ENCODE assay signal across 24 cellular contexts in genomic region chr1:87872692-87873091, GRCh38.
"Had no signal": no experiment of that assay in that cellular context is flagged by ENCODE, and none has a peak within 500 bp of the region (broad histone marks: within the 10 kb centered on the region; RNA-seq: fewer than 3 reads in every experiment).

No MANE protein-coding gene starts in this region.

- H3K4me3 Mint-ChIP-seq: activated CD4-positive, alpha-beta T cell treated with anti-CD3 and anti-CD28 coated beads for 36 hours; activated naive CD4-positive, alpha-beta T cell treated with anti-CD3 and anti-CD28 coated beads, Interleukin-2, amount 10 ng/mL, durations not matched to agents 7 days and 5 days; activated T-cell treated with anti-CD3 and anti-CD28 coated beads, Interleukin-2, amount 50 U/mL, for 72 hours; mesothelial cell of epicardium; natural killer cell treated with Interleukin-12 subunit alpha and Interleukin-12 subunit beta and Interleukin-15 and Interleukin-18, amount 100 ng/mL, for 72 hours; stimulated activated naive CD8-positive, alpha-beta T cell treated with anti-CD3 and anti-CD28 coated beads, Interleukin-15, amount 100 ng/mL, for 72 hours; WTC11 had no signal

- H3K9me3 Mint-ChIP-seq: activated naive CD4-positive, alpha-beta T cell treated with anti-CD3 and anti-CD28 coated beads, Interleukin-2, amount 10 ng/mL, durations not matched to agents 7 days and 5 days; activated T-cell treated with anti-CD3 and anti-CD28 coated beads, Interleukin-2, amount 50 U/mL, for 72 hours; mesothelial cell of epicardium; natural killer cell treated with Interleukin-12 subunit alpha and Interleukin-12 subunit beta and Interleukin-15 and Interleukin-18, amount 100 ng/mL, for 72 hours; stimulated activated naive CD8-positive, alpha-beta T cell treated with anti-CD3 and anti-CD28 coated beads, Interleukin-15, amount 100 ng/mL, for 72 hours had no signal

- H3K27me3 ChIP-seq: esophagus muscularis mucosa, gastrocnemius medialis, neutrophil, pancreas, right atrium auricular region, tibial artery had no signal

- H3K4me1 Mint-ChIP-seq: activated CD4-positive, alpha-beta T cell treated with anti-CD3 and anti-CD28 coated beads for 36 hours; activated naive CD4-positive, alpha-beta T cell treated with anti-CD3 and anti-CD28 coated beads, Interleukin-2, amount 10 ng/mL, durations not matched to agents 7 days and 5 days; mesothelial cell of epicardium; stimulated activated naive CD8-positive, alpha-beta T cell treated with anti-CD3 and anti-CD28 coated beads, Interleukin-15, amount 100 ng/mL, for 72 hours had no signal

- ATAC-seq: activated CD4-positive, alpha-beta T cell treated with anti-CD3 and anti-CD28 coated beads for 36 hours; activated T-cell treated with anti-CD3 and anti-CD28 coated beads, Interleukin-2, amount 50 U/mL, for 72 hours; gastrocnemius medialis; natural killer cell treated with Interleukin-12 subunit alpha and Interleukin-12 subunit beta and Interleukin-15 and Interleukin-18, amount 100 ng/mL, for 72 hours; pancreas; psoas muscle; stimulated activated naive CD8-positive, alpha-beta T cell treated with anti-CD3 and anti-CD28 coated beads, Interleukin-15, amount 100 ng/mL, for 72 hours; WTC11 had no signal

- H3K9me3 ChIP-seq: esophagus muscularis mucosa, gastrocnemius medialis, left ventricle myocardium inferior, neutrophil, pancreas, psoas muscle, right atrium auricular region, tibial artery had no signal

- H3K4me1 ChIP-seq: esophagus muscularis mucosa, gastrocnemius medialis, left ventricle myocardium inferior, pancreas, psoas muscle, right atrium auricular region had no signal

- H3K27ac Mint-ChIP-seq: activated CD4-positive, alpha-beta T cell treated with anti-CD3 and anti-CD28 coated beads for 36 hours; activated naive CD4-positive, alpha-beta T cell treated with anti-CD3 and anti-CD28 coated beads, Interleukin-2, amount 10 ng/mL, durations not matched to agents 7 days and 5 days; activated T-cell treated with anti-CD3 and anti-CD28 coated beads, Interleukin-2, amount 50 U/mL, for 72 hours; mesothelial cell of epicardium; natural killer cell treated with Interleukin-12 subunit alpha and Interleukin-12 subunit beta and Interleukin-15 and Interleukin-18, amount 100 ng/mL, for 72 hours; stimulated activated naive CD8-positive, alpha-beta T cell treated with anti-CD3 and anti-CD28 coated beads, Interleukin-15, amount 100 ng/mL, for 72 hours; WTC11 had no signal

- H3K36me3 ChIP-seq: esophagus muscularis mucosa, gastrocnemius medialis, left ventricle myocardium inferior, neutrophil, pancreas, right atrium auricular region, tibial artery had no signal

- H3K4me3 ChIP-seq: coronary artery, esophagus muscularis mucosa, gastrocnemius medialis, left ventricle myocardium inferior, pancreas, psoas muscle, right atrium auricular region, tibial artery had no signal

- H3K27ac ChIP-seq: coronary artery, esophagus muscularis mucosa, gastrocnemius medialis, left ventricle myocardium inferior, pancreas, psoas muscle, right atrium auricular region, tibial artery had no signal

- DNase-seq: activated CD4-positive, alpha-beta T cell treated with anti-CD3 and anti-CD28 coated beads for 36 hours; activated CD4-positive, alpha-beta T cell treated with anti-CD3 and anti-CD28 coated beads, Interleukin-2, amount 50 U/mL, for 48 hours; activated effector memory CD4-positive, alpha-beta T cell treated with Interleukin-2 at 50 U/mL for 16 hours; activated naive CD4-positive, alpha-beta T cell treated with anti-CD3 and anti-CD28 coated beads, Interleukin-2, amount 10 ng/mL, durations not matched to agents 7 days and 5 days; activated T-cell treated with anti-CD3 and anti-CD28 coated beads, Interleukin-2, amount 50 U/mL, for 72 hours; cerebellar nuclear complex; gastrocnemius medialis; head of caudate nucleus; hypothalamus; left ventricle myocardium inferior; pancreas; psoas muscle; stimulated activated CD4-positive, alpha-beta T cell treated with anti-CD3 and anti-CD28 coated beads, Interleukin-12 subunit alpha, Interleukin-12 subunit beta, amount 100 ng/mL, for 4 hours; stimulated activated CD4-positive, alpha-beta T cell treated with anti-CD3 and anti-CD28 coated beads, Interleukin-1b, Interleukin-23, amount 100 ng/mL, for 48 hours; stimulated activated naive CD8-positive, alpha-beta T cell treated with anti-CD3 and anti-CD28 coated beads, Interleukin-15, amount 100 ng/mL, for 72 hours; T1000; tibial artery had no signal

- H3K36me3 Mint-ChIP-seq: activated naive CD4-positive, alpha-beta T cell treated with anti-CD3 and anti-CD28 coated beads, Interleukin-2, amount 10 ng/mL, durations not matched to agents 7 days and 5 days; mesothelial cell of epicardium; natural killer cell treated with Interleukin-12 subunit alpha and Interleukin-12 subunit beta and Interleukin-15 and Interleukin-18, amount 100 ng/mL, for 72 hours had no signal

- H3K27me3 Mint-ChIP-seq: activated CD4-positive, alpha-beta T cell treated with anti-CD3 and anti-CD28 coated beads for 36 hours; natural killer cell treated with Interleukin-12 subunit alpha and Interleukin-12 subunit beta and Interleukin-15 and Interleukin-18, amount 100 ng/mL, for 72 hours; stimulated activated naive CD8-positive, alpha-beta T cell treated with anti-CD3 and anti-CD28 coated beads, Interleukin-15, amount 100 ng/mL, for 72 hours had no signal
